In genomic region chr10:6297522-6297921, GRCh38 we compare ENCODE assay signal across 21 cellular contexts.
DNase-seq lines count a peak whose midpoint lies in the region; ATAC-seq and TF ChIP-seq lines count a peak whose summit lies in the region.
"Had no signal": no experiment of that assay in that cellular context is flagged by ENCODE, and none has a peak within 500 bp of the region (broad histone marks: within the 10 kb centered on the region; RNA-seq: fewer than 3 reads in every experiment).

No MANE protein-coding gene starts in this region.

- CTCF ChIA-PET in CD4-positive, alpha-beta memory T cell (lab: Charles Lee; ENCODE audit: partially characterized antibody), result no interaction called here

- POLR2A ChIA-PET in CD4-positive, alpha-beta memory T cell (lab: Charles Lee; ENCODE audit: partially characterized antibody), result interaction anchor here (1.5 kb wide), 1 partner anchor 50 kb away, joined by 4 read pairs; no protein-coding TSS in a partner anchor

- peaks cover 16 to 88% of the 10 kb centered on the region in 2 donors for H3K36me3 Mint-ChIP-seq in activated naive CD4-positive, alpha-beta T cell treated with anti-CD3 and anti-CD28 coated beads, Interleukin-2, amount 50 U/mL, for 72 hours
- H3K36me3 Mint-ChIP-seq in nephron progenitor cell (ENCODE audit: low read depth), result peaks cover 23% of the 10 kb centered on the region
- H3K36me3 Mint-ChIP-seq in CD4-positive, alpha-beta memory T cell, result peaks cover 0 to 8% of the 10 kb centered on the region in 2 donors

- peaks cover 59% of the 10 kb centered on the region for H3K4me1 Mint-ChIP-seq in nephron progenitor cell
- peaks cover 17 to 64% (median 40%) of the 10 kb centered on the region in 4 donors for H3K4me1 Mint-ChIP-seq in CD4-positive, alpha-beta memory T cell

- DNase-seq in activated naive CD4-positive, alpha-beta T cell treated with anti-CD3 and anti-CD28 coated beads, Interleukin-2, amount 50 U/mL, for 72 hours (ENCODE audit: low spot score in 2 of 2), result no peak
- DNase-seq in activated naive CD4-positive, alpha-beta T cell treated with anti-CD3 and anti-CD28 coated beads, Interleukin-2, amount 50 U/mL, for 16 hours, result no peak
- no peak for DNase-seq in breast epithelium (ENCODE audit: low spot score in 2 of 2)
- no peak for DNase-seq in nephron progenitor cell
- no peak for DNase-seq in left lung
- DNase-seq in CD4-positive, alpha-beta memory T cell, result no peak
- no peak for DNase-seq in effector memory CD4-positive, alpha-beta T cell
- DNase-seq: ACHN; activated CD4-positive, alpha-beta T cell treated with anti-CD3 and anti-CD28 coated beads, Interleukin-2, amount 50 U/mL, for 4 hours; activated T-cell treated with anti-CD3 and anti-CD28 coated beads, Interleukin-2, amount 50 U/mL, for 24 hours; CD8-positive, alpha-beta memory T cell; effector CD4-positive, alpha-beta T cell; H7; NCI-H146; NCI-H2227 treated with DMSO at 0.1 percent for 48 hours; stimulated activated CD8-positive, alpha-beta memory T cell treated with anti-CD3 and anti-CD28 coated beads, Interleukin-4, amount 100 ng/mL, for 48 hours had no signal

- H3K27ac Mint-ChIP-seq in activated naive CD4-positive, alpha-beta T cell treated with anti-CD3 and anti-CD28 coated beads, Interleukin-2, amount 50 U/mL, for 72 hours, result peak overlapping the region; percentile 84 to 86
- H3K27ac Mint-ChIP-seq in nephron progenitor cell, result peak overlapping the region; percentile 95
- H3K27ac Mint-ChIP-seq in CD4-positive, alpha-beta memory T cell, result peak overlapping the region in 3 of 7 donors; percentile 5 to 69 (median 38)

- H3K4me1 ChIP-seq in breast epithelium (peaks cover 0 to 9% of the 10 kb centered on the region in 2 donors), left lung (peaks cover 0 to 50% of the 10 kb centered on the region in 2 donors)
- H3K4me1 ChIP-seq in CD4-positive, alpha-beta memory T cell (ENCODE audit: insufficient read depth, low read length), result peaks cover 26% of the 10 kb centered on the region
- H3K4me1 ChIP-seq in effector memory CD4-positive, alpha-beta T cell (ENCODE audit: control insufficient read depth, insufficient read depth, low read length, poor library complexity, severe bottlenecking), result peaks cover 12% of the 10 kb centered on the region

- no peaks in the 10 kb centered on the region for H3K9me3 ChIP-seq in breast epithelium
- no peaks in the 10 kb centered on the region for H3K9me3 ChIP-seq in left lung
- H3K9me3 ChIP-seq in CD4-positive, alpha-beta memory T cell (ENCODE audit: control insufficient read depth in 1 of 2, low read length in 2 of 2), result no peaks in the 10 kb centered on the region
- no peaks in the 10 kb centered on the region for H3K9me3 ChIP-seq in effector memory CD4-positive, alpha-beta T cell (ENCODE audit: control insufficient read depth, low read length)

- ATAC-seq in activated naive CD4-positive, alpha-beta T cell treated with anti-CD3 and anti-CD28 coated beads, Interleukin-2, amount 50 U/mL, for 72 hours, result no peak
- ATAC-seq in left lung (no peak), GM18861 (IDR thresholded peaks at IDR 0.05; ENCODE audit: unreplicated experiment) (no peak)
- ATAC-seq: HepG2 had no signal

- no peaks in the 10 kb centered on the region for H3K27me3 ChIP-seq in breast epithelium
- H3K27me3 ChIP-seq in left lung, result no peaks in the 10 kb centered on the region
- H3K27me3 ChIP-seq in CD4-positive, alpha-beta memory T cell (ENCODE audit: insufficient read depth, low read length), result no peaks in the 10 kb centered on the region
- H3K27me3 ChIP-seq in effector memory CD4-positive, alpha-beta T cell (replicated peaks; ENCODE audit: control insufficient read depth, insufficient read depth, low read length, poor library complexity, severe bottlenecking), result no peaks in the 10 kb centered on the region
- H3K27me3 ChIP-seq: cardiac muscle cell had no signal

- H3K4me3 ChIP-seq in breast epithelium (no peak overlapping the region), left lung (no peak overlapping the region)
- no peak overlapping the region for H3K4me3 ChIP-seq in CD4-positive, alpha-beta memory T cell (ENCODE audit: low read length in 2 of 2)
- H3K4me3 ChIP-seq in effector memory CD4-positive, alpha-beta T cell (ENCODE audit: insufficient read depth, low read depth, low read length, poor library complexity, severe bottlenecking), result no peak overlapping the region
- H3K4me3 ChIP-seq: cardiac muscle cell, lung had no signal

- intact Hi-C loops in breast epithelium (cut with DNase I; ENCODE audit: low total_unique reads), result no loop called here
- intact Hi-C loops in left lung (cut with DNase I), result no loop called here
- intact Hi-C loops in CD4-positive, alpha-beta memory T cell (cut with micrococcal nuclease), result no loop called here

- no peak overlapping the region for H3K4me3 Mint-ChIP-seq in nephron progenitor cell
- H3K4me3 Mint-ChIP-seq in CD4-positive, alpha-beta memory T cell, result no peak overlapping the region
- H3K4me3 Mint-ChIP-seq: activated T-cell treated with anti-CD3 and anti-CD28 coated beads, Interleukin-2, amount 50 U/mL, for 24 hours; CD8-positive, alpha-beta memory T cell had no signal

- TF ChIP-seq CTCF in breast epithelium (IDR thresholded peaks at IDR 0.05) (no peak), nephron progenitor cell (IDR thresholded peaks at IDR 0.05) (no peak), left lung (IDR thresholded peaks at IDR 0.05) (no peak)

- no peaks in the 10 kb centered on the region for H3K27me3 Mint-ChIP-seq in nephron progenitor cell (ENCODE audit: low read depth, poor library complexity)
- H3K27me3 Mint-ChIP-seq in CD4-positive, alpha-beta memory T cell, result no peaks in the 10 kb centered on the region
- H3K27me3 Mint-ChIP-seq: activated T-cell treated with anti-CD3 and anti-CD28 coated beads, Interleukin-2, amount 50 U/mL, for 24 hours; CD8-positive, alpha-beta memory T cell had no signal

- H3K27ac ChIP-seq in breast epithelium (peak overlapping the region; percentile 66 to 74), left lung (peak overlapping the region in 1 of 2 donors; percentile 50)
- no peak overlapping the region for H3K27ac ChIP-seq in CD4-positive, alpha-beta memory T cell (ENCODE audit: low read depth, low read length)
- H3K27ac ChIP-seq in effector memory CD4-positive, alpha-beta T cell (ENCODE audit: insufficient read depth, low read length, poor library complexity, severe bottlenecking), result no peak overlapping the region
- H3K27ac ChIP-seq: cardiac muscle cell, RWPE1 had no signal

- TF ChIP-seq POLR2A in breast epithelium (IDR thresholded peaks at IDR 0.05), result no peak

- peaks cover 17 to 38% of the 10 kb centered on the region in 2 donors for H3K9me3 Mint-ChIP-seq in activated naive CD4-positive, alpha-beta T cell treated with anti-CD3 and anti-CD28 coated beads, Interleukin-2, amount 50 U/mL, for 72 hours
- H3K9me3 Mint-ChIP-seq in nephron progenitor cell, result peaks cover 28% of the 10 kb centered on the region
- H3K9me3 Mint-ChIP-seq in CD4-positive, alpha-beta memory T cell, result peaks cover 0 to 3% (median 0%) of the 10 kb centered on the region in 8 donors
- H3K9me3 Mint-ChIP-seq: CD8-positive, alpha-beta memory T cell had no signal

- no peaks in the 10 kb centered on the region for H3K36me3 ChIP-seq in breast epithelium
- H3K36me3 ChIP-seq in left lung, result no peaks in the 10 kb centered on the region
- H3K36me3 ChIP-seq in CD4-positive, alpha-beta memory T cell (ENCODE audit: insufficient read depth, low read length), result no peaks in the 10 kb centered on the region
- H3K36me3 ChIP-seq in effector memory CD4-positive, alpha-beta T cell (ENCODE audit: control insufficient read depth, insufficient read depth, low read length), result no peaks in the 10 kb centered on the region
- H3K36me3 ChIP-seq: cardiac muscle cell had no signal

Comparison
In these comparisons a context has a peak if more than half of its experiments do, and no peak if none do; other contexts are left out.
1. H3K27ac ChIP-seq: peak in breast epithelium (2 of 2); none in CD4-positive, alpha-beta memory T cell (single experiment) and effector memory CD4-positive, alpha-beta T cell (single experiment).